28 cellular contexts compared by ENCODE assay signal in the genomic region with DNA sequence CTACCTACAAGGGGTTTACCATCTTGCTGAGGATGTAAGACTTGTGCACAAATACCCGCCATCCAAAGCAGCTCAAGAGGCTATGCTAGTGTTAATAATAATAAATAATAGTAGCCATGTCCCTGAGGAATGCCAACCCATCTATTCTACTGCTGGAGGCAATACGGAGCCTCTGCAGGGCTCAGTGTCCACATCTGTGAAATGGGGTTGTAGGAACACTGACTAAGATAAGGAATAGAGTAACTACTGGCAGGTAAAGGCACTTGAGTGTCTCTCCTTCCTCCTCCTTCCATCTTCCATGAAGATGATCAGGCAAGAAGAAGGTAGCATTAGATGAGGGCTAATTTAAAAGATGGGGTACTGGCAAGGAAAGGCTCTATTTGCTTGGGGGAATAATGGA.
"Had no signal": no experiment of that assay in that cellular context is flagged by ENCODE, and none has a peak within 500 bp of the region (broad histone marks: within the 10 kb centered on the region; RNA-seq: fewer than 3 reads in every experiment).

No MANE protein-coding gene starts in this region.

- H3K4me3 ChIP-seq: colonic mucosa, coronary artery, dorsolateral prefrontal cortex, esophagus muscularis mucosa, esophagus squamous epithelium, gastrocnemius medialis, gastroesophageal sphincter, heart left ventricle, heart right ventricle had no signal

- ATAC-seq: effector memory CD8-positive, alpha-beta T cell; esophagus mucosa; foreskin keratinocyte; gastrocnemius medialis; gastroesophageal sphincter; heart left ventricle; heart right ventricle had no signal

- H3K9me3 ChIP-seq: colonic mucosa had no signal

- DNase-seq: colonic mucosa; cortex of kidney; dermis blood vessel endothelial cell; dorsolateral prefrontal cortex; effector CD4-positive, alpha-beta T cell; effector CD8-positive, alpha-beta T cell; effector memory CD4-positive, alpha-beta T cell; effector memory CD8-positive, alpha-beta T cell; endodermal cell; erythroblast; esophagus squamous epithelium; foreskin fibroblast; foreskin melanocyte; gastrocnemius medialis; glutamatergic neuron; head of caudate nucleus; heart left ventricle; heart right ventricle had no signal

- H3K27ac ChIP-seq: colonic mucosa, coronary artery, dorsolateral prefrontal cortex, epithelial cell of prostate, esophagus muscularis mucosa, esophagus squamous epithelium, foreskin keratinocyte, gastrocnemius medialis, gastroesophageal sphincter, heart left ventricle, heart right ventricle had no signal

- H3K4me1 ChIP-seq: colonic mucosa, esophagus muscularis mucosa, esophagus squamous epithelium, foreskin keratinocyte, gastrocnemius medialis, gastroesophageal sphincter, heart left ventricle, heart right ventricle had no signal

- FAIRE-seq: colon, endometrium, endothelial cell of umbilical vein, frontal cortex had no signal

- H3K27me3 ChIP-seq: colonic mucosa, dorsolateral prefrontal cortex, esophagus muscularis mucosa, esophagus squamous epithelium, foreskin keratinocyte, gastrocnemius medialis, gastroesophageal sphincter, heart left ventricle, heart right ventricle had no signal

- H3K36me3 ChIP-seq: colonic mucosa, gastrocnemius medialis had no signal
